Comparison of ENCODE assay signal across 10 cellular contexts in genomic region chr4:77072195-77072753, GRCh38. TPM values are rescaled to one million over a fixed set of nuclear protein-coding genes. Genes with fewer than 3 reads are reported as not detected.
A peak's percentile ranks its signal among the peaks of the same experiment; 100 is the strongest.
DNase-seq lines count a peak whose midpoint lies in the region; ATAC-seq, FAIRE-seq and TF ChIP-seq lines count a peak whose summit lies in the region.
"Had no signal": no experiment of that assay in that cellular context is flagged by ENCODE, and none has a peak within 500 bp of the region (broad histone marks: within the 10 kb centered on the region; RNA-seq: fewer than 3 reads in every experiment).

No MANE protein-coding gene starts in this region.

- peaks cover 78% of the 10 kb centered on the region for H3K79me2 ChIP-seq in Karpas-422 (ENCODE audit: low read length)

- no peak overlapping the region for H3K27ac ChIP-seq in Karpas-422 (ENCODE audit: low read length)

- peak overlapping the region; percentile 80 for H3K4me2 ChIP-seq in Karpas-422 (ENCODE audit: low read depth, low read length, poor library complexity, severe bottlenecking)

- H3K27me3 ChIP-seq in Karpas-422 (ENCODE audit: low read length), result no peaks in the 10 kb centered on the region

- H3K4me3 Mint-ChIP-seq in Calu3 (ENCODE audit: low read depth, unreplicated experiment) (no peak overlapping the region), brain (peak overlapping the region in 3 of 5 experiments; percentile 66 to 81 (median 80))
- H3K4me3 Mint-ChIP-seq in naive thymus-derived CD8-positive, alpha-beta T cell, result peak overlapping the region in 7 of 10 donors; percentile 44 to 78 (median 64)

- no peak overlapping the region for H3K9ac ChIP-seq in Karpas-422 (ENCODE audit: low read length)

- FAIRE-seq in H54 (lab: Jason Lieb, UNC), result no peak
- FAIRE-seq: endometrium had no signal

- no peak overlapping the region for H3K4me3 ChIP-seq in Karpas-422 (ENCODE audit: low read length)

- CTCF ChIA-PET in Calu3 (lab: Charles Lee), result interaction anchor here (0.7 to 2.8 kb wide), 6 partner anchors 16 to 287 kb away, joined by 3 to 15 read pairs (median 4); no protein-coding TSS in a partner anchor

- intact Hi-C loops in Calu3 (cut with micrococcal nuclease; ENCODE audit: unreplicated experiment), result no loop called here

- peak; percentile 49 for DNase-seq in Calu3
- DNase-seq in Karpas-422, result no peak
- DNase-seq in naive thymus-derived CD8-positive, alpha-beta T cell, result peak in 7 of 10 donors; percentile 36 to 77 (median 57)
- DNase-seq in SKM-1 (lab: John Stamatoyannopoulos, UW; ENCODE audit: unreplicated experiment), result no peak
- DNase-seq in RKO (ENCODE audit: low spot score), result no peak
- no peak for DNase-seq in EL
- no peak for DNase-seq in H54 (ENCODE audit: insufficient read length, low spot score)
- DNase-seq: T1000 had no signal

- no peaks in the 10 kb centered on the region for H3K9me3 ChIP-seq in Karpas-422 (ENCODE audit: low read length)

- H2AFZ ChIP-seq in Karpas-422 (ENCODE audit: low read length), result no peak overlapping the region

- peaks cover 17% of the 10 kb centered on the region for H3K4me1 Mint-ChIP-seq in Calu3 (ENCODE audit: low read depth, unreplicated experiment)
- peaks cover 58% of the 10 kb centered on the region for H3K4me1 Mint-ChIP-seq in brain
- peaks cover 26 to 57% (median 41%) of the 10 kb centered on the region in 4 donors for H3K4me1 Mint-ChIP-seq in naive thymus-derived CD8-positive, alpha-beta T cell

- no peaks in the 10 kb centered on the region for H3K9me2 ChIP-seq in Karpas-422 (replicated peaks; ENCODE audit: insufficient read depth, low read length)

- POLR2A ChIA-PET in naive thymus-derived CD8-positive, alpha-beta T cell (lab: Charles Lee), result interaction anchor here (1.2 to 1.7 kb wide), 3 partner anchors 16 to 104 kb away, joined by 4 to 8 read pairs (median 4); partner anchors contain the start of gene CCNG2

- peak; percentile 18 to 37 for ATAC-seq in naive thymus-derived CD8-positive, alpha-beta T cell

- H3K27ac Mint-ChIP-seq in Calu3 (ENCODE audit: unreplicated experiment) (no peak overlapping the region), brain (peak overlapping the region in 4 of 5 experiments; percentile 47 to 76 (median 61))
- peak overlapping the region in 7 of 10 donors; percentile 49 to 89 (median 84) for H3K27ac Mint-ChIP-seq in naive thymus-derived CD8-positive, alpha-beta T cell

- H4K20me1 ChIP-seq in Karpas-422 (ENCODE audit: insufficient read depth, low read depth, low read length), result peaks cover 24% of the 10 kb centered on the region; the same call in 1 of the 2 replicates

- no peaks in the 10 kb centered on the region for H3K36me3 ChIP-seq in Karpas-422 (ENCODE audit: insufficient read depth, low read length)

- H3K27me3 Mint-ChIP-seq in Calu3 (ENCODE audit: unreplicated experiment), result no peaks in the 10 kb centered on the region
- peaks cover 11% of the 10 kb centered on the region for H3K27me3 Mint-ChIP-seq in brain
- H3K27me3 Mint-ChIP-seq in naive thymus-derived CD8-positive, alpha-beta T cell, result peaks cover 0 to 9% (median 0%) of the 10 kb centered on the region in 5 donors

- peaks cover 30% of the 10 kb centered on the region for H3K4me1 ChIP-seq in Karpas-422 (ENCODE audit: low read length)

- TF ChIP-seq POLR2A in H54 (IDR thresholded peaks at IDR 0.05; ENCODE audit: low read depth, low read length), result no peak

- TF ChIP-seq CTCF in Calu3 (IDR thresholded peaks at IDR 0.05; ENCODE audit: unreplicated experiment), result no peak
- TF ChIP-seq CTCF in brain (conservative IDR thresholded peaks at IDR 0.05), result no peak

- no peaks in the 10 kb centered on the region for H3K9me3 Mint-ChIP-seq in Calu3 (ENCODE audit: low read depth, unreplicated experiment)
- peaks cover 0 to 14% (median 8%) of the 10 kb centered on the region in 5 experiments for H3K9me3 Mint-ChIP-seq in brain
- H3K9me3 Mint-ChIP-seq in naive thymus-derived CD8-positive, alpha-beta T cell, result peaks cover 0 to 2% (median 0%) of the 10 kb centered on the region in 9 donors

- H3K36me3 Mint-ChIP-seq in Calu3 (ENCODE audit: insufficient read depth, unreplicated experiment), result peaks cover 5% of the 10 kb centered on the region
- H3K36me3 Mint-ChIP-seq in brain, result peaks cover 40% of the 10 kb centered on the region
- H3K36me3 Mint-ChIP-seq in naive thymus-derived CD8-positive, alpha-beta T cell, result peaks cover 0 to 30% (median 8%) of the 10 kb centered on the region in 3 donors

- no TSS peak for BruUV-seq in Calu3 (replicated peaks; lab: Mats Ljungman, UMichigan)

RNA-seq across cellular contexts. Expression of gene CCNI, which starts 3.5 kb away (rescaled TPM):
- total RNA-seq in Calu3 (2022), result 102 and 136 TPM in 2 replicates
- 54.1 and 105 TPM in 2 replicates for total RNA-seq in Karpas-422 (2014; rRNA removed; shearing (Covaris generic); ENCODE audit: low replicate concordance)
- 439 TPM for polyA plus RNA-seq in brain (ENCODE audit: insufficient read depth, low read depth, low replicate concordance)
- 100 to 1,000 TPM; 309 to 315 TPM for total RNA-seq in naive thymus-derived CD8-positive, alpha-beta T cell
- polyA plus RNA-seq in naive thymus-derived CD8-positive, alpha-beta T cell, result 100 to 1,000 TPM; 304 to 350 (median 348) TPM

Comparison
In these comparisons a context has a peak if more than half of its experiments do, and no peak if none do; other contexts are left out.
1. DNase-seq: peak in Calu3 (single experiment) and naive thymus-derived CD8-positive, alpha-beta T cell (7 of 10); none in Karpas-422 (single experiment), SKM-1 (single experiment), RKO (single experiment), EL (single experiment) and H54 (single experiment).